1 cellular context compared by ENCODE assay signal in the genomic region with DNA sequence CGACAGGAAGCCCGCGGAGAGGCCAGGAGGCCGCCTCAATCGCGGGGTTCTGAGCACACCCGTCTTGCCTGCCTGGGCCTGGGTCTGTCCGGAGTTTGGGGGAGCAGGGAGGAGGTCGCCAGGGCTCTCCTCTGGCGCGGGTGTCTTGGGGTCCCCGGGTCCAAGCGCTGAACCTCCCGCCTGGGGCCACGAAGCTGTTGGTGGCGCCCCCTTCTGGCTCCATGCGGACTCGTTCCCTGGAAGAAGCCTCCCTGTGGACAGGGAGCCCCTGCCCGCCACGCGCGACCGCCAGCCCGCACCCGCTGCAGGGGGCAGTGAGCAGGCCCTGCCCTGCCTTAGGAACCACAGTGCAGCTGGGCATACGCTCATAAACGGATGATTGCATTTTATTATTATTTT.
TF ChIP-seq lines count a peak whose summit lies in the region.

No MANE protein-coding gene starts in this region.

TF ChIP-seq in endothelial cell of umbilical vein, 7 proteins besides CTCF, POLR2A, EP300 and RAD21:
- no peak for TF ChIP-seq MYC (IDR thresholded peaks at IDR 0.05; ENCODE audit: low read depth, low read length)
- TF ChIP-seq GATA2 (IDR thresholded peaks at IDR 0.05; ENCODE audit: insufficient read depth, insufficient read length, low read depth, low read length): no peak
- no peak for TF ChIP-seq EZH2 (IDR thresholded peaks at IDR 0.05; ENCODE audit: borderline replicate concordance, low read depth, low read length, severe bottlenecking)
- TF ChIP-seq JUN (IDR thresholded peaks at IDR 0.05; ENCODE audit: borderline replicate concordance, insufficient read depth, insufficient read length, low read depth): no peak
- no peak for TF ChIP-seq POLR2AphosphoS5 (IDR thresholded peaks at IDR 0.05; ENCODE audit: insufficient read depth, low read depth, low read length)
- TF ChIP-seq, protein P1, sequence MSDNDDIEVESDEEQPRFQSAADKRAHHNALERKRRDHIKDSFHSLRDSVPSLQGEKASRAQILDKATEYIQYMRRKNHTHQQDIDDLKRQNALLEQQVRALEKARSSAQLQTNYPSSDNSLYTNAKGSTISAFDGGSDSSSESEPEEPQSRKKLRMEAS (IDR thresholded peaks at IDR 0.05; ENCODE audit: insufficient read depth, insufficient read length): no peak
- no peak for TF ChIP-seq FOS (IDR thresholded peaks at IDR 0.05; ENCODE audit: borderline replicate concordance, insufficient read depth, low read length)
